ENCODE assay signal across 8 cellular contexts in genomic region chr19:39409207-39409885, GRCh38. TPM values are rescaled to one million over a fixed set of nuclear protein-coding genes. Genes with fewer than 3 reads are reported as not detected.
DNase-seq lines count a peak whose midpoint lies in the region; ATAC-seq, FAIRE-seq and TF ChIP-seq lines count a peak whose summit lies in the region.

No MANE protein-coding gene starts in this region.

- peak overlapping the region; percentile 94 to 100 (median 99) for H3K27ac ChIP-seq in heart right ventricle

- no peak for FAIRE-seq in urothelium cell line (lab: Jason Lieb, UNC)

- DNase-seq in DMS53 treated with DMSO at 0.1 percent for 48 hours (lab: John Stamatoyannopoulos, UW; ENCODE audit: unreplicated experiment) (peak; percentile 92), LHCN-M2 (ENCODE audit: low read depth) (peak; percentile 74), adipocyte (ENCODE audit: low read depth) (peak; percentile 93), heart right ventricle (peak; percentile 90 to 94), posterior cingulate gyrus (peak in 8 of 10 donors; percentile 45 to 91 (median 69)), urothelium cell line (ENCODE audit: low spot score) (peak; percentile 68)

- H3K4me1 ChIP-seq in adipocyte (ENCODE audit: control insufficient read depth, insufficient read depth, low read length) (peaks cover 35% of the 10 kb centered on the region), heart right ventricle (peaks cover 14 to 64% (median 40%) of the 10 kb centered on the region in 9 donors)

- no peaks in the 10 kb centered on the region for H3K27me3 ChIP-seq in adipocyte (replicated peaks; ENCODE audit: control insufficient read depth, insufficient read depth, low read length)
- H3K27me3 ChIP-seq in heart right ventricle: no peaks in the 10 kb centered on the region

- H3K4me3 ChIP-seq in adipocyte (ENCODE audit: low read length) (peak overlapping the region; percentile 99), heart right ventricle (peak overlapping the region; percentile 67 to 99 (median 90))

- peaks cover 15% of the 10 kb centered on the region for H3K36me3 ChIP-seq in adipocyte (ENCODE audit: control insufficient read depth, insufficient read depth, low read length, severe bottlenecking)
- peaks cover 6 to 22% (median 9%) of the 10 kb centered on the region in 9 donors for H3K36me3 ChIP-seq in heart right ventricle

- ATAC-seq in SK-N-SH treated with all-trans-retinoic acid at 6 μM for 48 hours (peak; percentile 0; the same call in 2 of the 3 replicates), heart right ventricle (peak; percentile 25 to 59 (median 36)), HG02884 (IDR thresholded peaks at IDR 0.05; ENCODE audit: unreplicated experiment) (no peak)

- no peaks in the 10 kb centered on the region for H3K9me3 ChIP-seq in adipocyte (ENCODE audit: control insufficient read depth, low read length)
- H3K9me3 ChIP-seq in heart right ventricle: no peaks in the 10 kb centered on the region

- TF ChIP-seq CTCF in heart right ventricle (IDR thresholded peaks at IDR 0.05): no peak

- H3K9ac ChIP-seq in adipocyte (ENCODE audit: low read length): peak overlapping the region; percentile 100

- 2% methylated on average over 37 to 47 of the region's 47 CpGs for WGBS in heart right ventricle, 2 donors

- intact Hi-C loops in heart right ventricle (cut with DNase I) (no loop called here), posterior cingulate gyrus (cut with DNase I) (no loop called here)

TF ChIP-seq in SK-N-SH treated with all-trans-retinoic acid at 6 μM for 48 hours, 23 proteins besides CTCF, POLR2A, EP300 and RAD21 (continues in another document):
- TF ChIP-seq SNAI2 (CRISPR knock-in tag; IDR thresholded peaks at IDR 0.05): no peak
- TF ChIP-seq ZNF565 (CRISPR knock-in tag; conservative IDR thresholded peaks at IDR 0.05; ENCODE audit: low read depth): no peak
- no peak for TF ChIP-seq ZNF8 (CRISPR knock-in tag; IDR thresholded peaks at IDR 0.05)
- TF ChIP-seq CREB5 (CRISPR knock-in tag; IDR thresholded peaks at IDR 0.05; ENCODE audit: low read depth): peak; percentile 70; the same call in 1 of the 2 replicates
- TF ChIP-seq ZC3H10 (CRISPR knock-in tag; IDR thresholded peaks at IDR 0.05): peak; percentile 87
- TF ChIP-seq ZFP3 (CRISPR knock-in tag; IDR thresholded peaks at IDR 0.05): no peak
- no peak for TF ChIP-seq ZFP30 (CRISPR knock-in tag; IDR thresholded peaks at IDR 0.05)
- no peak for TF ChIP-seq ISL1 (CRISPR knock-in tag; IDR thresholded peaks at IDR 0.05)
- TF ChIP-seq CSDC2 (CRISPR knock-in tag; IDR thresholded peaks at IDR 0.05): 0 out of 2 replicates have a peak, but pooled peaks have one; percentile 39
- TF ChIP-seq GLIS3 (CRISPR knock-in tag; IDR thresholded peaks at IDR 0.05): 0 out of 2 replicates have a peak, but pooled peaks have one; percentile 70
- no peak for TF ChIP-seq ZNF70 (CRISPR knock-in tag; IDR thresholded peaks at IDR 0.05)
- TF ChIP-seq PATZ1 (CRISPR knock-in tag; IDR thresholded peaks at IDR 0.05; ENCODE audit: borderline replicate concordance): no peak; the same call in 1 of the 2 replicates
- no peak for TF ChIP-seq BACH2 (CRISPR knock-in tag; IDR thresholded peaks at IDR 0.05; ENCODE audit: borderline replicate concordance)
- 0 out of 2 replicates have a peak, but pooled peaks have one; percentile 51 for TF ChIP-seq ESRRG (CRISPR knock-in tag; IDR thresholded peaks at IDR 0.05)
- no peak for TF ChIP-seq POU6F1 (CRISPR knock-in tag; IDR thresholded peaks at IDR 0.05; ENCODE audit: borderline replicate concordance, low read depth)
- no peak for TF ChIP-seq ARNTL (CRISPR knock-in tag; IDR thresholded peaks at IDR 0.05; ENCODE audit: borderline replicate concordance, low read depth)
- no peak for TF ChIP-seq CSRNP3 (CRISPR knock-in tag; IDR thresholded peaks at IDR 0.05)
- TF ChIP-seq OSR1 (CRISPR knock-in tag; IDR thresholded peaks at IDR 0.05): no peak
- no peak for TF ChIP-seq TCF4 (CRISPR knock-in tag; IDR thresholded peaks at IDR 0.05; ENCODE audit: borderline replicate concordance)
- no peak; the same call in 1 of the 2 replicates for TF ChIP-seq RARB (CRISPR knock-in tag; IDR thresholded peaks at IDR 0.05)

RNA-seq across cellular contexts. Expression of gene ZFP36, which starts 2.7 kb away (rescaled TPM):
- total RNA-seq in LHCN-M2 (2014; rRNA removed): 9.3 and 15.0 TPM in 2 replicates
- polyA plus RNA-seq in LHCN-M2 (2012): 16.3 TPM
- 100 to 1,000 TPM in 2 of 10 donors, 10 to 100 TPM in 8; 22.8 to 194 (median 48.1) TPM for total RNA-seq in heart right ventricle
- polyA plus RNA-seq in heart right ventricle: 10 to 100 TPM; 60.2 to 63.2 TPM

RNA-seq across cellular contexts. Expression of gene PLEKHG2, which starts 3.1 kb away (rescaled TPM):
- total RNA-seq in LHCN-M2 (2014; rRNA removed): 19.9 and 23.4 TPM in 2 replicates
- 27.7 TPM for polyA plus RNA-seq in LHCN-M2 (2012)
- total RNA-seq in heart right ventricle: 10 to 100 TPM in 9 of 10 donors, 1 to 10 TPM in 1; 8.3 to 23.1 (median 15.1) TPM
- polyA plus RNA-seq in heart right ventricle: 10 to 100 TPM in 1 of 2 donors, 1 to 10 TPM in 1; 6.9 to 22.7 TPM

RNA-seq across cellular contexts. Expression of gene MED29, which starts 18.2 kb away (rescaled TPM):
- total RNA-seq in LHCN-M2 (2014; rRNA removed) (32.8 and 38.7 TPM in 2 replicates), heart right ventricle (10 to 100 TPM; 22.9 to 32.3 (median 27.1) TPM)
- polyA plus RNA-seq in LHCN-M2 (2012): 24.7 TPM
- polyA plus RNA-seq in heart right ventricle: 10 to 100 TPM; 16.2 to 30.8 TPM

RNA-seq across cellular contexts. Expression of gene PAF1, which starts 18.4 kb away (rescaled TPM):
- total RNA-seq in LHCN-M2 (2014; rRNA removed) (51.9 and 61.7 TPM in 2 replicates), heart right ventricle (10 to 100 TPM; 34.3 to 46.4 (median 38.8) TPM)
- polyA plus RNA-seq in LHCN-M2 (2012): 78.7 TPM
- polyA plus RNA-seq in heart right ventricle: 10 to 100 TPM; 24.1 to 48.2 TPM

RNA-seq across cellular contexts. Expression of gene RPS16, which starts 26.4 kb away (rescaled TPM):
- total RNA-seq in LHCN-M2 (2014; rRNA removed): 159 and 209 TPM in 2 replicates
- polyA plus RNA-seq in LHCN-M2 (2012): 3,320 TPM
- total RNA-seq in heart right ventricle: 1,000 to 10,000 TPM in 7 of 10 donors, 100 to 1,000 TPM in 3; 936 to 1,726 (median 1,424) TPM
- polyA plus RNA-seq in heart right ventricle: 1,000 to 10,000 TPM in 1 of 2 donors, 100 to 1,000 TPM in 1; 974 to 3,280 TPM
